In genomic region chr12:122965851-122966742, GRCh38 we compare ENCODE assay signal across 8 cellular contexts. TPM values are rescaled to one million over a fixed set of nuclear protein-coding genes. Genes with fewer than 3 reads are reported as not detected.
DNase-seq lines count a peak whose midpoint lies in the region; ATAC-seq and TF ChIP-seq lines count a peak whose summit lies in the region.

TSS of gene ABCB9 (minus strand) at chr12:122966463. CDS start at chr12:122960235, 6,228 bp downstream.

- POLR2A ChIA-PET in HCT116 (lab: Charles Lee) = interaction anchor here (0.6 to 1.6 kb wide), 8 partner anchors 9 to 291 kb away, joined by 3 to 11 read pairs (median 4); partner anchors contain the start of genes MPHOSPH9, MTRFR and OGFOD2

- H3K9me3 ChIP-seq in DND-41 (ENCODE audit: insufficient read depth, low read length, severe bottlenecking) (no peaks in the 10 kb centered on the region), HCT116 (ENCODE audit: control insufficient read depth in 1 of 2, insufficient read depth in 1 of 2, low read depth in 1 of 2, low read length in 2 of 2) (no peaks in the 10 kb centered on the region), T-helper 17 cell (ENCODE audit: control insufficient read depth, low read length, poor library complexity, severe bottlenecking) (no peaks in the 10 kb centered on the region), right atrium auricular region (no peaks in the 10 kb centered on the region), prostate gland (no peaks in the 10 kb centered on the region)

- H3K4me1 Mint-ChIP-seq in T-helper 17 cell = peaks cover 4% of the 10 kb centered on the region

- no peaks in the 10 kb centered on the region for H3K27me3 Mint-ChIP-seq in T-helper 17 cell

- BruUV-seq in HCT116 (replicated peaks; lab: Mats Ljungman, UMichigan) = TSS peak; percentile 57

- 0 out of 2 replicates have a peak, but pooled peaks cover 6% of the 10 kb centered on the region for H4K20me1 ChIP-seq in DND-41 (ENCODE audit: insufficient read depth, low read length)
- H4K20me1 ChIP-seq in HCT116 (ENCODE audit: insufficient read depth) = no peaks in the 10 kb centered on the region

- H2AFZ ChIP-seq in DND-41 (ENCODE audit: low read depth, low read length) (peak within 1 kb of the TSS; percentile 75), HCT116 (ENCODE audit: low read depth, low read length, poor library complexity, severe bottlenecking) (peak within 1 kb of the TSS; percentile 42)

- intact Hi-C loops in HCT116 (cut with micrococcal nuclease) (no loop called here), prostate gland (cut with DNase I) (no loop called here)

- H3K36me3 ChIP-seq in DND-41 (ENCODE audit: insufficient read depth, low read length) (no peaks in the 10 kb centered on the region), HCT116 (ENCODE audit: control insufficient read depth in 1 of 2, insufficient read depth in 2 of 2, low read length in 2 of 2) (no peaks in the 10 kb centered on the region), right atrium auricular region (no peaks in the 10 kb centered on the region), prostate gland (no peaks in the 10 kb centered on the region)

- WGBS in prostate gland = 1% methylated on average over 30 of the region's 55 CpGs

- H3K36me3 Mint-ChIP-seq in T-helper 17 cell (ENCODE audit: low read depth) = no peaks in the 10 kb centered on the region

- peak within 1 kb of the TSS; percentile 85 for H3K27ac Mint-ChIP-seq in T-helper 17 cell

- RAD21 ChIA-PET in HCT116 (lab: Charles Lee; ENCODE audit: low non-redundant PET in 1 of 2, low total read pairs in 2 of 2, uncharacterized antibody in 2 of 2, unreplicated experiment in 2 of 2) = interaction anchor here (0.7 to 1.0 kb wide), 4 partner anchors 9 to 740 kb away, joined by 3 to 4 read pairs (median 3); partner anchors contain the start of genes DIABLO (in 1 of the 2), MPHOSPH9 (in 1 of the 2), MTRFR (in 1 of the 2) and OGFOD2 (in 1 of the 2)

- H3K27me3 ChIP-seq in DND-41 (ENCODE audit: insufficient read depth, low read length, poor library complexity) (no peaks in the 10 kb centered on the region), HCT116 (ENCODE audit: insufficient read depth, low read length) (no peaks in the 10 kb centered on the region), right atrium auricular region (no peaks in the 10 kb centered on the region), prostate gland (replicated peaks; ENCODE audit: insufficient read depth) (no peaks in the 10 kb centered on the region)

- TF ChIP-seq RAD21 in HCT116 (IDR thresholded peaks at IDR 0.05; ENCODE audit: low read depth) = no peak

- ATAC-seq in DND-41 (ENCODE audit: insufficient read depth, low read depth) (peak; percentile 96), HCT116 (peak; percentile 96), T-helper 17 cell (peak; percentile 97)

- H3K4me2 ChIP-seq in DND-41 (ENCODE audit: insufficient read depth, low read length) = peak within 1 kb of the TSS; percentile 88
- H3K4me2 ChIP-seq in HCT116 (ENCODE audit: low read length) = peak within 1 kb of the TSS; percentile 86

- DNase-seq in DND-41 (peak; percentile 94), HCT116 (ENCODE audit: low read depth, low spot score) (peak; percentile 90), NCI-H1417 treated with DMSO at 0.1 percent for 48 hours (lab: John Stamatoyannopoulos, UW) (peak; percentile 65), T-helper 17 cell (peak; percentile 89 to 97 (median 96)), right atrium auricular region (ENCODE audit: low spot score) (peak; percentile 89), prostate gland (ENCODE audit: low spot score) (peak; percentile 96), ureter (ENCODE audit: low spot score) (peak; percentile 95)

- no peaks in the 10 kb centered on the region for H3K9me2 ChIP-seq in HCT116 (ENCODE audit: insufficient read depth)

- peak within 1 kb of the TSS; percentile 68 for H3K4me3 Mint-ChIP-seq in T-helper 17 cell

- H3K4me3 ChIP-seq in DND-41 (ENCODE audit: low read depth in 1 of 2, low read length in 2 of 2) = peak within 1 kb of the TSS; percentile 20 to 62; a peak in 3 of 4 replicates
- peak within 1 kb of the TSS; percentile 84 to 86 for H3K4me3 ChIP-seq in HCT116 (replicated peaks in 1 of 2; ENCODE audit: low read depth in 1 of 2, low read length in 2 of 2)
- H3K4me3 ChIP-seq in right atrium auricular region = peak within 1 kb of the TSS; percentile 51 to 73
- H3K4me3 ChIP-seq in prostate gland = peak within 1 kb of the TSS; percentile 43 to 50

- TF ChIP-seq POLR2A in HCT116 (IDR thresholded peaks at IDR 0.05; ENCODE audit: borderline replicate concordance, extremely low read depth, insufficient read depth, insufficient read length) (peak; percentile 46), prostate gland (IDR thresholded peaks at IDR 0.05) (peak; percentile 75)

- CTCF ChIA-PET in HCT116 (lab: Charles Lee) = interaction anchor here (1.0 to 1.2 kb wide), 2 partner anchors 105 to 272 kb away, joined by 4 to 8 read pairs; no protein-coding TSS in a partner anchor

- H3K27ac ChIP-seq in DND-41 (ENCODE audit: low read length) (peak within 1 kb of the TSS; percentile 23; the same call in 1 of the 2 replicates), HCT116 (ENCODE audit: low read depth, low read length) (peak within 1 kb of the TSS; percentile 66), angular gyrus (ENCODE audit: low read depth, low read length) (peak within 1 kb of the TSS; percentile 86), right atrium auricular region (peak within 1 kb of the TSS; percentile 54 to 84), prostate gland (peak within 1 kb of the TSS; percentile 35 to 41)

- H3K4me1 ChIP-seq in DND-41 (ENCODE audit: insufficient read depth, low read length) (peaks cover 16% of the 10 kb centered on the region), HCT116 (ENCODE audit: control insufficient read depth in 1 of 2, insufficient read depth in 2 of 2, low read length in 2 of 2) (peaks cover 28 to 43% of the 10 kb centered on the region in 2 experiments), right atrium auricular region (peaks cover 0 to 52% of the 10 kb centered on the region in 2 donors), prostate gland (replicated peaks) (no peaks in the 10 kb centered on the region)

- TF ChIP-seq CTCF in DND-41 (IDR thresholded peaks at IDR 0.05; ENCODE audit: borderline replicate concordance, extremely low read depth, low read length, poor library complexity, severe bottlenecking) (no peak), HCT116 (IDR thresholded peaks at IDR 0.05 in 2 of 3, conservative IDR thresholded peaks at IDR 0.05 in 1 of 3; ENCODE audit: borderline replicate concordance in 1 of 3, insufficient read depth in 1 of 3, low read depth in 2 of 3, low read length in 2 of 3) (no peak), right atrium auricular region (IDR thresholded peaks at IDR 0.05) (no peak), prostate gland (IDR thresholded peaks at IDR 0.05) (no peak)

- no peaks in the 10 kb centered on the region for H3K79me2 ChIP-seq in DND-41 (ENCODE audit: insufficient read depth, low read length)
- H3K79me2 ChIP-seq in HCT116 (ENCODE audit: insufficient read depth, low read length) = peaks cover 3% of the 10 kb centered on the region; the same call in 1 of the 2 replicates

- H3K9ac ChIP-seq in DND-41 (ENCODE audit: low read depth, low read length) = peak within 1 kb of the TSS; percentile 55
- H3K9ac ChIP-seq in HCT116 (ENCODE audit: low read length) = peak within 1 kb of the TSS; percentile 72

TF ChIP-seq in HCT116, 20 proteins besides CTCF, POLR2A, EP300 and RAD21:
- peak; percentile 85 for TF ChIP-seq POLR2AphosphoS5 (IDR thresholded peaks at IDR 0.05; ENCODE audit: low read depth, low read length)
- peak; percentile 21 for TF ChIP-seq CBX3 (IDR thresholded peaks at IDR 0.05; ENCODE audit: low read depth)
- TF ChIP-seq EGR1 (IDR thresholded peaks at IDR 0.05; ENCODE audit: low read depth) = peak; percentile 48; the same call in 1 of the 2 replicates
- peak; percentile 73; the same call in 1 of the 2 replicates for TF ChIP-seq SIN3A (IDR thresholded peaks at IDR 0.05; ENCODE audit: low read depth)
- TF ChIP-seq MAX (IDR thresholded peaks at IDR 0.05) = peak; percentile 77; the same call in 1 of the 2 replicates
- no peak for TF ChIP-seq EZH2 (IDR thresholded peaks at IDR 0.05)
- TF ChIP-seq JUND (IDR thresholded peaks at IDR 0.05) = no peak

RNA-seq across cellular contexts. Expression of gene ABCB9, which starts in this region (rescaled TPM):
- total RNA-seq in HCT116 (2021; ENCODE audit: unreplicated experiment) = 14.7 TPM
- 9.8 and 10.6 TPM in 2 replicates for polyA plus RNA-seq in HCT116 (2012)
- total RNA-seq in T-helper 17 cell = 1 to 10 TPM; 4.1 to 6.1 TPM
- 1 to 10 TPM; 4.9 to 5.7 TPM for total RNA-seq in right atrium auricular region
- total RNA-seq in prostate gland = 10 to 100 TPM in 1 of 2 donors, 1 to 10 TPM in 1; 8.2 to 50.0 TPM
- 7.2 TPM for total RNA-seq in ureter

Comparison
In these comparisons a context has a peak if more than half of its experiments do, and no peak if none do; other contexts are left out.
1. Peak in every context shown above with its lines: DNase-seq, ATAC-seq, H3K4me3 ChIP-seq and H3K27ac ChIP-seq.
2. H3K27ac ChIP-seq: peak in every context shown above with its lines; median percentile 86 in angular gyrus; 69 in right atrium auricular region; 66 in HCT116; 38 in prostate gland; 23 in DND-41.